ENCODE assay signal across 1 cellular context in the genomic region with DNA sequence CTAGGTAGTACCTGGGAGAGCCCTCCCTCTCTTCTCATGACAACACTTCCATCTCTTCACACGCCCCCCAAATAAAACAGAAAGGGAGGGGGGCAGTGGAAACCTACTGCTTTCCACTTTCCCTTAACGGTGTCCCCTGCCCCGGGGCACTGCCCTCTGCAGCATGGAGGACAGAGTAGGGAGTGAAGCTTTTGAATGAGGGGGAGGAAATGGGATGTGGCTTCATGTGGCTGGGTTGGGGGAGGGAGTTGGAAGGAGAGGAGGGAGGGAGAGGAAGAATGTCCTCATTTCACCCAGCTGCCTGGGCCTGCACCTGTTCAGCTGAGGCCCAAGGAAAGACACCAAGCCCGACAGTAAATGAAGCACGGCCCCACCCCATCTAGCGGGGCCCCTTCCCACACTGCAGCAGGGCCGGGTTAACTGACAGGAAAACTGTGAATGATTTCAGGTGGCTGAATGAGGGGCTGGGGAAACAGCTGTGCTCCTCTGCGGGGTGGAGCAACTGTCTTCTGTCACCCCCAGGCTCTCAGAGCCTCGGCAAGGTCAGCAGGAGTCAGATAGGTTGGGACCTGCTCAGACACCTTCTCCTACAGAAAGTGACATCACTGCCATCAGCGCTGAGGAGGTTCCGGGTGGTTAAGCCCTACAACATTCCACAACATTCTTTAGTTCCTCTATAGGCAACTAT.
TF ChIP-seq lines count a peak whose summit lies in the region.

No MANE protein-coding gene starts in this region.

TF ChIP-seq in K562, 482 proteins besides CTCF, POLR2A, EP300 and RAD21 (continued from another document and continues in another):
- TF ChIP-seq, protein P1, sequence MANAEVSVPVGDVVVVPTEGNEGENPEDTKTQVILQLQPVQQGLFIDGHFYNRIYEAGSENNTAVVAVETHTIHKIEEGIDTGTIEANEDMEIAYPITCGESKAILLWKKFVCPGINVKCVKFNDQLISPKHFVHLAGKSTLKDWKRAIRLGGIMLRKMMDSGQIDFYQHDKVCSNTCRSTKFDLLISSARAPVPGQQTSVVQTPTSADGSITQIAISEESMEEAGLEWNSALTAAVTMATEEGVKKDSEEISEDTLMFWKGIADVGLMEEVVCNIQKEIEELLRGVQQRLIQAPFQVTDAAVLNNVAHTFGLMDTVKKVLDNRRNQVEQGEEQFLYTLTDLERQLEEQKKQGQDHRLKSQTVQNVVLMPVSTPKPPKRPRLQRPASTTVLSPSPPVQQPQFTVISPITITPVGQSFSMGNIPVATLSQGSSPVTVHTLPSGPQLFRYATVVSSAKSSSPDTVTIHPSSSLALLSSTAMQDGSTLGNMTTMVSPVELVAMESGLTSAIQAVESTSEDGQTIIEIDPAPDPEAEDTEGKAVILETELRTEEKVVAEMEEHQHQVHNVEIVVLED (CRISPR knock-in tag; IDR thresholded peaks at IDR 0.05): no peak
- no peak for TF ChIP-seq CBX5 (IDR thresholded peaks at IDR 0.05; ENCODE audit: borderline replicate concordance, low read depth)
- TF ChIP-seq, protein P2, sequence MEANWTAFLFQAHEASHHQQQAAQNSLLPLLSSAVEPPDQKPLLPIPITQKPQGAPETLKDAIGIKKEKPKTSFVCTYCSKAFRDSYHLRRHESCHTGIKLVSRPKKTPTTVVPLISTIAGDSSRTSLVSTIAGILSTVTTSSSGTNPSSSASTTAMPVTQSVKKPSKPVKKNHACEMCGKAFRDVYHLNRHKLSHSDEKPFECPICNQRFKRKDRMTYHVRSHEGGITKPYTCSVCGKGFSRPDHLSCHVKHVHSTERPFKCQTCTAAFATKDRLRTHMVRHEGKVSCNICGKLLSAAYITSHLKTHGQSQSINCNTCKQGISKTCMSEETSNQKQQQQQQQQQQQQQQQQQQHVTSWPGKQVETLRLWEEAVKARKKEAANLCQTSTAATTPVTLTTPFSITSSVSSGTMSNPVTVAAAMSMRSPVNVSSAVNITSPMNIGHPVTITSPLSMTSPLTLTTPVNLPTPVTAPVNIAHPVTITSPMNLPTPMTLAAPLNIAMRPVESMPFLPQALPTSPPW (CRISPR knock-in tag; IDR thresholded peaks at IDR 0.05): peak; percentile 88
- TF ChIP-seq MED1 (CRISPR knock-in tag; IDR thresholded peaks at IDR 0.05; ENCODE audit: borderline replicate concordance): no peak
- peak; percentile 35; the same call in 1 of the 2 replicates for TF ChIP-seq NCOR1 (IDR thresholded peaks at IDR 0.05)
- TF ChIP-seq ZBTB1 (CRISPR knock-in tag; IDR thresholded peaks at IDR 0.05; ENCODE audit: borderline replicate concordance, low read depth): no peak
- peak in 1 of 2 experiments; percentile 60; a peak in 1 of 4 replicates for TF ChIP-seq TBL1XR1 (IDR thresholded peaks at IDR 0.05; ENCODE audit: low read length in 2 of 2)
- TF ChIP-seq, protein P3, sequence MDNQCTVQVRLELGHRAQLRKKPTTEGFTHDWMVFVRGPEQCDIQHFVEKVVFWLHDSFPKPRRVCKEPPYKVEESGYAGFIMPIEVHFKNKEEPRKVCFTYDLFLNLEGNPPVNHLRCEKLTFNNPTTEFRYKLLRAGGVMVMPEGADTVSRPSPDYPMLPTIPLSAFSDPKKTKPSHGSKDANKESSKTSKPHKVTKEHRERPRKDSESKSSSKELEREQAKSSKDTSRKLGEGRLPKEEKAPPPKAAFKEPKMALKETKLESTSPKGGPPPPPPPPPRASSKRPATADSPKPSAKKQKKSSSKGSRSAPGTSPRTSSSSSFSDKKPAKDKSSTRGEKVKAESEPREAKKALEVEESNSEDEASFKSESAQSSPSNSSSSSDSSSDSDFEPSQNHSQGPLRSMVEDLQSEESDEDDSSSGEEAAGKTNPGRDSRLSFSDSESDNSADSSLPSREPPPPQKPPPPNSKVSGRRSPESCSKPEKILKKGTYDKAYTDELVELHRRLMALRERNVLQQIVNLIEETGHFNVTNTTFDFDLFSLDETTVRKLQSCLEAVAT (IDR thresholded peaks at IDR 0.05): peak in 1 of 2 experiments; percentile 27; a peak in 1 of 4 replicates
- peak; percentile 36; the same call in 1 of the 2 replicates for TF ChIP-seq TOE1 (IDR thresholded peaks at IDR 0.05; ENCODE audit: borderline replicate concordance)
- TF ChIP-seq TOE1 (CRISPR knock-in tag; IDR thresholded peaks at IDR 0.05; ENCODE audit: borderline replicate concordance, low read depth): no peak
- no peak for TF ChIP-seq NCOA4 (IDR thresholded peaks at IDR 0.05; ENCODE audit: partially characterized antibody)
- TF ChIP-seq ESRRB (CRISPR knock-in tag; IDR thresholded peaks at IDR 0.05; ENCODE audit: borderline replicate concordance): no peak
- TF ChIP-seq KDM1A (IDR thresholded peaks at IDR 0.05): peak in 1 of 2 experiments; percentile 81; a peak in 2 of 4 replicates
- peak; percentile 79 for TF ChIP-seq NBN (IDR thresholded peaks at IDR 0.05; ENCODE audit: low read depth)
- peak; percentile 47; the same call in 1 of the 2 replicates for TF ChIP-seq ZKSCAN1 (IDR thresholded peaks at IDR 0.05; ENCODE audit: low read depth, low read length)
- no peak for TF ChIP-seq BRD4 (IDR thresholded peaks at IDR 0.05)
- TF ChIP-seq, protein P4, sequence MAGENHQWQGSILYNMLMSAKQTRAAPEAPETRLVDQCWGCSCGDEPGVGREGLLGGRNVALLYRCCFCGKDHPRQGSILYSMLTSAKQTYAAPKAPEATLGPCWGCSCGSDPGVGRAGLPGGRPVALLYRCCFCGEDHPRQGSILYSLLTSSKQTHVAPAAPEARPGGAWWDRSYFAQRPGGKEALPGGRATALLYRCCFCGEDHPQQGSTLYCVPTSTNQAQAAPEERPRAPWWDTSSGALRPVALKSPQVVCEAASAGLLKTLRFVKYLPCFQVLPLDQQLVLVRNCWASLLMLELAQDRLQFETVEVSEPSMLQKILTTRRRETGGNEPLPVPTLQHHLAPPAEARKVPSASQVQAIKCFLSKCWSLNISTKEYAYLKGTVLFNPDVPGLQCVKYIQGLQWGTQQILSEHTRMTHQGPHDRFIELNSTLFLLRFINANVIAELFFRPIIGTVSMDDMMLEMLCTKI (IDR thresholded peaks at IDR 0.05; ENCODE audit: partially characterized antibody): no peak
- TF ChIP-seq ERF (CRISPR knock-in tag; IDR thresholded peaks at IDR 0.05): no peak
- TF ChIP-seq MTA2 (IDR thresholded peaks at IDR 0.05; ENCODE audit: low read depth): peak; percentile 30; the same call in 1 of the 2 replicates
- TF ChIP-seq EZH2 (IDR thresholded peaks at IDR 0.05; ENCODE audit: borderline replicate concordance, low read depth, low read length): no peak
- peak in 1 of 2 experiments; percentile 60; a peak in 2 of 4 replicates for TF ChIP-seq ARNT (IDR thresholded peaks at IDR 0.05)
- no peak for TF ChIP-seq SMAD2 (IDR thresholded peaks at IDR 0.05; ENCODE audit: low read depth, low read length)
- TF ChIP-seq SMARCA5 (IDR thresholded peaks at IDR 0.05): no peak
- TF ChIP-seq, protein P5, sequence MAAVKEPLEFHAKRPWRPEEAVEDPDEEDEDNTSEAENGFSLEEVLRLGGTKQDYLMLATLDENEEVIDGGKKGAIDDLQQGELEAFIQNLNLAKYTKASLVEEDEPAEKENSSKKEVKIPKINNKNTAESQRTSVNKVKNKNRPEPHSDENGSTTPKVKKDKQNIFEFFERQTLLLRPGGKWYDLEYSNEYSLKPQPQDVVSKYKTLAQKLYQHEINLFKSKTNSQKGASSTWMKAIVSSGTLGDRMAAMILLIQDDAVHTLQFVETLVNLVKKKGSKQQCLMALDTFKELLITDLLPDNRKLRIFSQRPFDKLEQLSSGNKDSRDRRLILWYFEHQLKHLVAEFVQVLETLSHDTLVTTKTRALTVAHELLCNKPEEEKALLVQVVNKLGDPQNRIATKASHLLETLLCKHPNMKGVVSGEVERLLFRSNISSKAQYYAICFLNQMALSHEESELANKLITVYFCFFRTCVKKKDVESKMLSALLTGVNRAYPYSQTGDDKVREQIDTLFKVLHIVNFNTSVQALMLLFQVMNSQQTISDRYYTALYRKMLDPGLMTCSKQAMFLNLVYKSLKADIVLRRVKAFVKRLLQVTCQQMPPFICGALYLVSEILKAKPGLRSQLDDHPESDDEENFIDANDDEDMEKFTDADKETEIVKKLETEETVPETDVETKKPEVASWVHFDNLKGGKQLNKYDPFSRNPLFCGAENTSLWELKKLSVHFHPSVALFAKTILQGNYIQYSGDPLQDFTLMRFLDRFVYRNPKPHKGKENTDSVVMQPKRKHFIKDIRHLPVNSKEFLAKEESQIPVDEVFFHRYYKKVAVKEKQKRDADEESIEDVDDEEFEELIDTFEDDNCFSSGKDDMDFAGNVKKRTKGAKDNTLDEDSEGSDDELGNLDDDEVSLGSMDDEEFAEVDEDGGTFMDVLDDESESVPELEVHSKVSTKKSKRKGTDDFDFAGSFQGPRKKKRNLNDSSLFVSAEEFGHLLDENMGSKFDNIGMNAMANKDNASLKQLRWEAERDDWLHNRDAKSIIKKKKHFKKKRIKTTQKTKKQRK (IDR thresholded peaks at IDR 0.05; ENCODE audit: borderline replicate concordance, low read depth, low read length): no peak
- peak; percentile 65 to 76; a peak in 3 of 4 replicates for TF ChIP-seq MAZ (CRISPR knock-in tag; conservative IDR thresholded peaks at IDR 0.05 in 1 of 2, IDR thresholded peaks at IDR 0.05 in 1 of 2)
- TF ChIP-seq ARID1B (IDR thresholded peaks at IDR 0.05): peak; percentile 75
- peak; percentile 67 for TF ChIP-seq BRD9 (IDR thresholded peaks at IDR 0.05; ENCODE audit: low read depth, partially characterized antibody)
- TF ChIP-seq, protein P6, sequence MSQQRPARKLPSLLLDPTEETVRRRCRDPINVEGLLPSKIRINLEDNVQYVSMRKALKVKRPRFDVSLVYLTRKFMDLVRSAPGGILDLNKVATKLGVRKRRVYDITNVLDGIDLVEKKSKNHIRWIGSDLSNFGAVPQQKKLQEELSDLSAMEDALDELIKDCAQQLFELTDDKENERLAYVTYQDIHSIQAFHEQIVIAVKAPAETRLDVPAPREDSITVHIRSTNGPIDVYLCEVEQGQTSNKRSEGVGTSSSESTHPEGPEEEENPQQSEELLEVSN (IDR thresholded peaks at IDR 0.05; ENCODE audit: borderline replicate concordance in 1 of 2, extremely low read depth in 1 of 2, insufficient read depth in 1 of 2, insufficient read length in 1 of 2, low read depth in 1 of 2, low read length in 1 of 2, poor library complexity in 1 of 2, severe bottlenecking in 1 of 2): peak in 1 of 2 experiments; percentile 37
- TF ChIP-seq, protein P7, sequence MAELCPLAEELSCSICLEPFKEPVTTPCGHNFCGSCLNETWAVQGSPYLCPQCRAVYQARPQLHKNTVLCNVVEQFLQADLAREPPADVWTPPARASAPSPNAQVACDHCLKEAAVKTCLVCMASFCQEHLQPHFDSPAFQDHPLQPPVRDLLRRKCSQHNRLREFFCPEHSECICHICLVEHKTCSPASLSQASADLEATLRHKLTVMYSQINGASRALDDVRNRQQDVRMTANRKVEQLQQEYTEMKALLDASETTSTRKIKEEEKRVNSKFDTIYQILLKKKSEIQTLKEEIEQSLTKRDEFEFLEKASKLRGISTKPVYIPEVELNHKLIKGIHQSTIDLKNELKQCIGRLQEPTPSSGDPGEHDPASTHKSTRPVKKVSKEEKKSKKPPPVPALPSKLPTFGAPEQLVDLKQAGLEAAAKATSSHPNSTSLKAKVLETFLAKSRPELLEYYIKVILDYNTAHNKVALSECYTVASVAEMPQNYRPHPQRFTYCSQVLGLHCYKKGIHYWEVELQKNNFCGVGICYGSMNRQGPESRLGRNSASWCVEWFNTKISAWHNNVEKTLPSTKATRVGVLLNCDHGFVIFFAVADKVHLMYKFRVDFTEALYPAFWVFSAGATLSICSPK (IDR thresholded peaks at IDR 0.05; ENCODE audit: borderline replicate concordance): no peak
- TF ChIP-seq MCM2 (IDR thresholded peaks at IDR 0.05; ENCODE audit: low read depth): no peak
- TF ChIP-seq SMC3 (conservative IDR thresholded peaks at IDR 0.05; ENCODE audit: insufficient read depth, low read depth, low read length): no peak
- TF ChIP-seq MYNN (IDR thresholded peaks at IDR 0.05): 0 out of 2 replicates have a peak, but pooled peaks have one; percentile 22
- no peak for TF ChIP-seq MYNN (CRISPR knock-in tag; IDR thresholded peaks at IDR 0.05)
- no peak for TF ChIP-seq CEBPB (tag; IDR thresholded peaks at IDR 0.05)
- TF ChIP-seq FOSL1 (tag; conservative IDR thresholded peaks at IDR 0.05): no peak
- peak; percentile 43 for TF ChIP-seq GABPA (tag; conservative IDR thresholded peaks at IDR 0.05; ENCODE audit: low read depth)
- TF ChIP-seq TRIM28 (IDR thresholded peaks at IDR 0.05): peak; percentile 35; the same call in 1 of the 2 replicates
- no peak for TF ChIP-seq ZNF140 (CRISPR knock-in tag; IDR thresholded peaks at IDR 0.05)
- TF ChIP-seq ARID2 (IDR thresholded peaks at IDR 0.05): 0 out of 2 replicates have a peak, but pooled peaks have one; percentile 27
- no peak for TF ChIP-seq RBM22 (IDR thresholded peaks at IDR 0.05; ENCODE audit: low read depth, low read length, poor library complexity, severe bottlenecking)
- TF ChIP-seq, protein P8, sequence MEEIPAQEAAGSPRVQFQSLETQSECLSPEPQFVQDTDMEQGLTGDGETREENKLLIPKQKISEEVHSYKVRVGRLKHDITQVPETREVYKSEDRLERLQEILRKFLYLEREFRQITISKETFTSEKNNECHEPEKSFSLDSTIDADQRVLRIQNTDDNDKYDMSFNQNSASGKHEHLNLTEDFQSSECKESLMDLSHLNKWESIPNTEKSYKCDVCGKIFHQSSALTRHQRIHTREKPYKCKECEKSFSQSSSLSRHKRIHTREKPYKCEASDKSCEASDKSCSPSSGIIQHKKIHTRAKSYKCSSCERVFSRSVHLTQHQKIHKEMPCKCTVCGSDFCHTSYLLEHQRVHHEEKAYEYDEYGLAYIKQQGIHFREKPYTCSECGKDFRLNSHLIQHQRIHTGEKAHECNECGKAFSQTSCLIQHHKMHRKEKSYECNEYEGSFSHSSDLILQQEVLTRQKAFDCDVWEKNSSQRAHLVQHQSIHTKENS (CRISPR knock-in tag; IDR thresholded peaks at IDR 0.05): no peak
- TF ChIP-seq ZNF444 (CRISPR knock-in tag; IDR thresholded peaks at IDR 0.05): peak; percentile 72; the same call in 1 of the 2 replicates
- no peak for TF ChIP-seq RBM15 (IDR thresholded peaks at IDR 0.05; ENCODE audit: insufficient read depth, low read length)
- TF ChIP-seq, protein P9, sequence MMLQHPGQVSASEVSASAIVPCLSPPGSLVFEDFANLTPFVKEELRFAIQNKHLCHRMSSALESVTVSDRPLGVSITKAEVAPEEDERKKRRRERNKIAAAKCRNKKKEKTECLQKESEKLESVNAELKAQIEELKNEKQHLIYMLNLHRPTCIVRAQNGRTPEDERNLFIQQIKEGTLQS (IDR thresholded peaks at IDR 0.05): peak; percentile 38; the same call in 1 of the 2 replicates
- TF ChIP-seq, protein P9 (CRISPR knock-in tag; conservative IDR thresholded peaks at IDR 0.05): no peak
